In genomic region chr20:22995923-22996322, GRCh38 we compare ENCODE assay signal across 12 cellular contexts. TPM values are rescaled to one million over a fixed set of nuclear protein-coding genes. Genes with fewer than 3 reads are reported as not detected.
"Had no signal": no experiment of that assay in that cellular context is flagged by ENCODE, and none has a peak within 500 bp of the region (broad histone marks: within the 10 kb centered on the region; RNA-seq: fewer than 3 reads in every experiment).

No MANE protein-coding gene starts in this region.

- H3K4me2 ChIP-seq: KMS-11 had no signal

- H3K4me3 ChIP-seq: GM23248, HAP-1 had no signal

- H3K9me3 ChIP-seq: HAP-1 had no signal

- ATAC-seq: HCT116, HepG2 had no signal

- H3K36me3 ChIP-seq: HAP-1 had no signal

- DNase-seq: GM23248, GOT3, H7, HFFc6, KBM-7 had no signal

- H2AFZ ChIP-seq: GM23248 had no signal

- H3K27ac ChIP-seq: GM23248, HL-60, KMS-11 had no signal

- H3K9ac ChIP-seq: GM23248, KMS-11 had no signal

- H3K4me1 ChIP-seq: HAP-1 had no signal

RNA-seq across cellular contexts. Expression of gene SSTR4, which starts 39.2 kb away (rescaled TPM):
- total RNA-seq: GM23248, H4, H7, HepG2, HFFc6, HT1080 had no signal

RNA-seq across cellular contexts. Expression of gene THBD, which starts 53.5 kb away (rescaled TPM):
- total RNA-seq: HepG2, HT1080 had no signal
